Comparison of ENCODE assay signal across 14 cellular contexts in the genomic region with DNA sequence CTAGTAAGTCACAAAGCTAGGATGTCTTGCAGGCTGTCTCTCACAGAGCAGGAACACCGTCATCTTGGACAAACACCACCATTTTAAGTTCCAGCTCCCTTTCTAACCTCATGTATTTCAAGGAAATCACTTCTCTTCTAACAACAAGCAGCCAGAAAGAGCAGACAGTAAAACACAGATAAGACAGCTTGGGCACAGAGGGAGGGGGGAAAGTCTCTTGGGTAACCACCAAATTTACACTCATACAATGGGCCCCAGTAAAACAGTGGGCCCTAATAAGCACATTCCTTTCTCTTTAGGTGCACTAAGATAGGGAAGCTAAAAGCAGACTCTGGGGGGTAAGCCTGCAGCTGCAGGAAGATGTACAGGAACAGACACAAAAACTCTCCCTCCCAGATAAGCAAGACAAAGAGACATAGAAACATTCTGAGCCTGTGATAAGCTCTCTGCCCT. TPM values are rescaled to one million over a fixed set of nuclear protein-coding genes. Genes with fewer than 3 reads are reported as not detected.
"Had no signal": no experiment of that assay in that cellular context is flagged by ENCODE, and none has a peak within 500 bp of the region (broad histone marks: within the 10 kb centered on the region; RNA-seq: fewer than 3 reads in every experiment).

No MANE protein-coding gene starts in this region.

RNA-seq across cellular contexts. Expression of gene OR10D3, which starts 7.2 kb away (rescaled TPM):
- total RNA-seq: chondrocyte; esophagus squamous epithelium; foreskin keratinocyte; left lobe of liver; lower leg skin; mammary epithelial cell; natural killer cell treated with Interleukin-12 subunit alpha and Interleukin-12 subunit beta and Interleukin-15 and Interleukin-18, amount 100 ng/mL, for 72 hours; osteocyte; pulmonary artery endothelial cell; sigmoid colon; stomach; thoracic aorta; transverse colon; ureter had no signal
- polyA plus RNA-seq: foreskin keratinocyte, mammary epithelial cell, sigmoid colon, stomach had no signal

RNA-seq across cellular contexts. Expression of gene OR8G1, which starts 50.6 kb away (rescaled TPM):
- total RNA-seq: chondrocyte; esophagus squamous epithelium; foreskin keratinocyte; left lobe of liver; lower leg skin; mammary epithelial cell; natural killer cell treated with Interleukin-12 subunit alpha and Interleukin-12 subunit beta and Interleukin-15 and Interleukin-18, amount 100 ng/mL, for 72 hours; osteocyte; pulmonary artery endothelial cell; sigmoid colon; stomach; thoracic aorta; ureter had no signal
- polyA plus RNA-seq: foreskin keratinocyte, mammary epithelial cell, sigmoid colon, stomach had no signal
